ENCODE assay signal across 16 cellular contexts in the genomic region with DNA sequence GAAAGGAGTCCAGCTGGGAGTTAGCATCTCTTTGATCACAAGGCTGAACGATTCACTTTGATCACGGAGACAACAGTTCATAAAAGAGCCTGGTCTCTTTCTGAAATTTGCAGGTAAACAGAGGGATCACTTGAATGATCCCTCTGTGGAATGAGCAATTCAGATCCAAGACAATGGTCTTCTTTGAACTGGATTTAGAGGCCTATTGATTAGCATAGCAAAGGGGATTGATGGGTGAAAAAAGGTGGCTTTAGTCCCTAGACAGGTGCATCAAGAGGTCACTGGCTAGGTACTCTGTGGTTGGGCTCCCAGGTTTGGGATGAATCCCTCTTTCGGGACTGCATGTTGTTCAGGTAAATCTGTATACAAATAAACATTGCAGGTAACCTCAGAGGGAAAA.
DNase-seq lines count a peak whose midpoint lies in the region; ATAC-seq, FAIRE-seq and TF ChIP-seq lines count a peak whose summit lies in the region.
"Had no signal": no experiment of that assay in that cellular context is flagged by ENCODE, and none has a peak within 500 bp of the region (broad histone marks: within the 10 kb centered on the region; RNA-seq: fewer than 3 reads in every experiment).

No MANE protein-coding gene starts in this region.

- H3K9ac ChIP-seq in HepG2 (ENCODE audit: insufficient read depth, low read depth, low read length) (no peak overlapping the region), H1 (replicated peaks in 1 of 4; ENCODE audit: extremely low read depth in 1 of 4, low read depth in 3 of 4, low read length in 3 of 4) (no peak overlapping the region)

- no peak overlapping the region for H3K56ac ChIP-seq in H1 (replicated peaks; ENCODE audit: insufficient read length, low read depth, low read length)

- H2BK5ac ChIP-seq in H1 (ENCODE audit: low read depth, low read length), result no peak overlapping the region

- H3K36me3 ChIP-seq in HepG2 (replicated peaks in 1 of 2; ENCODE audit: control insufficient read depth in 1 of 2, insufficient read depth in 2 of 2, low read length in 2 of 2) (no peaks in the 10 kb centered on the region), right lobe of liver (no peaks in the 10 kb centered on the region), H1 (ENCODE audit: control insufficient read depth in 2 of 4, insufficient read depth in 4 of 4, low read length in 3 of 4) (no peaks in the 10 kb centered on the region)

- H3K27ac Mint-ChIP-seq in nephron, result peak overlapping the region; percentile 55 to 69 (median 66)
- H3K27ac Mint-ChIP-seq: CD8-positive, alpha-beta memory T cell had no signal

- CTCF ChIA-PET in HepG2 (lab: Yijun Ruan, JAX; ENCODE audit: low intra/inter-chr PET ratio, low total read pairs), result no interaction called here
- CTCF ChIA-PET in H1 (lab: Charles Lee; ENCODE audit: partially characterized antibody), result interaction anchor here (0.9 to 1.6 kb wide), 2 partner anchors 55 to 874 kb away, joined by 3 to 4 read pairs; no protein-coding TSS in a partner anchor

- H4K91ac ChIP-seq in H1 (replicated peaks; ENCODE audit: insufficient read length, low read length), result no peak overlapping the region

- H4K20me1 ChIP-seq in HepG2 (ENCODE audit: insufficient read depth, low read length), result no peaks in the 10 kb centered on the region
- no peaks in the 10 kb centered on the region for H4K20me1 ChIP-seq in H1 (replicated peaks in 1 of 2; ENCODE audit: control insufficient read depth in 1 of 2, insufficient read depth in 2 of 2, low read length in 2 of 2)

- no TSS peak for BruUV-seq in HepG2 (replicated peaks; lab: Mats Ljungman, UMichigan)

- TF ChIP-seq EP300 in HepG2 (IDR thresholded peaks at IDR 0.05; ENCODE audit: low read depth in 2 of 2, low read length in 2 of 2) (0 out of 4 replicates have a peak, but pooled peaks of 1 of the 2 experiments have one; percentile 14), HepG2 (CRISPR knock-in tag; IDR thresholded peaks at IDR 0.05; ENCODE audit: borderline replicate concordance) (no peak), H1 (IDR thresholded peaks at IDR 0.05; ENCODE audit: borderline replicate concordance in 1 of 2, low read depth in 2 of 2, low read length in 2 of 2) (no peak)

- intact Hi-C loops in HepG2 (cut with micrococcal nuclease; ENCODE audit: unreplicated experiment), result no loop called here
- intact Hi-C loops in right lobe of liver (cut with DNase I), result loop anchor here in 1 of 2 donors (10.0 kb wide), 1 partner anchor 155 kb away; no protein-coding TSS in a partner anchor
- intact Hi-C loops in left cardiac atrium (cut with DNase I), result no loop called here

- TF ChIP-seq CTCF in HepG2 (CRISPR knock-in tag; IDR thresholded peaks at IDR 0.05), result no peak
- TF ChIP-seq CTCF in right lobe of liver (IDR thresholded peaks at IDR 0.05), result no peak
- TF ChIP-seq CTCF in H1 (IDR thresholded peaks at IDR 0.05; ENCODE audit: control extremely low read depth in 1 of 3, insufficient read depth in 1 of 3, low read depth in 1 of 3, low read length in 3 of 3), result no peak
- no peak for TF ChIP-seq CTCF in nephron (IDR thresholded peaks at IDR 0.05; ENCODE audit: unreplicated experiment in 3 of 3)

- no peak overlapping the region for H2BK15ac ChIP-seq in H1 (ENCODE audit: low read length)

- ATAC-seq in HepG2 (no peak), right lobe of liver (no peak), left cardiac atrium (no peak), HG03460 (IDR thresholded peaks at IDR 0.05; ENCODE audit: unreplicated experiment) (no peak)
- ATAC-seq: GM12878, HCT116 had no signal

- H4K8ac ChIP-seq in H1 (ENCODE audit: extremely low read depth, insufficient read depth, low read length), result no peak overlapping the region

- POLR2A ChIA-PET in HepG2 (lab: Yijun Ruan, JAX), result no interaction called here
- POLR2A ChIA-PET in H1 (lab: Charles Lee; ENCODE audit: partially characterized antibody), result no interaction called here

- no peaks in the 10 kb centered on the region for H3K27me3 Mint-ChIP-seq in nephron (ENCODE audit: low read depth)

- no peaks in the 10 kb centered on the region; the same call in 1 of the 2 replicates for H3K23me2 ChIP-seq in H1 (ENCODE audit: low read depth, low read length)

- H3K4me3 ChIP-seq in HepG2 (replicated peaks in 1 of 3; ENCODE audit: insufficient read depth in 1 of 3, low read depth in 2 of 3, low read length in 3 of 3) (no peak overlapping the region), right lobe of liver (no peak overlapping the region), H1 (ENCODE audit: extremely low read depth in 1 of 4, insufficient read depth in 2 of 4, low read depth in 3 of 4, low read length in 4 of 4) (no peak overlapping the region)
- H3K4me3 ChIP-seq: GM12878 had no signal

- no peaks in the 10 kb centered on the region for H3K36me3 Mint-ChIP-seq in nephron (ENCODE audit: low read depth)
- H3K36me3 Mint-ChIP-seq: CD8-positive, alpha-beta memory T cell had no signal

- TF ChIP-seq RAD21 in HepG2 (CRISPR knock-in tag; IDR thresholded peaks at IDR 0.05) (no peak), H1 (IDR thresholded peaks at IDR 0.05 in 1 of 2, conservative IDR thresholded peaks at IDR 0.05 in 1 of 2; ENCODE audit: low read depth in 2 of 2, low read length in 2 of 2) (no peak)

- H3K4me3 Mint-ChIP-seq in nephron, result no peak overlapping the region
- H3K4me3 Mint-ChIP-seq: CD8-positive, alpha-beta memory T cell had no signal

- no peak overlapping the region for H2BK12ac ChIP-seq in H1 (ENCODE audit: low read depth, low read length)

- peaks cover 5% of the 10 kb centered on the region; the same call in 1 of the 2 replicates for H3K4me1 ChIP-seq in HepG2 (ENCODE audit: insufficient read depth, low read length)
- no peaks in the 10 kb centered on the region for H3K4me1 ChIP-seq in right lobe of liver
- H3K4me1 ChIP-seq in H1 (replicated peaks in 1 of 4; ENCODE audit: control insufficient read depth in 3 of 4, insufficient read depth in 4 of 4, low read length in 3 of 4), result no peaks in the 10 kb centered on the region; a peak in 2 of 7 replicates
- H3K4me1 ChIP-seq: Caco-2 had no signal

- peaks cover 33% of the 10 kb centered on the region for H3K4me1 Mint-ChIP-seq in nephron
- H3K4me1 Mint-ChIP-seq: CD8-positive, alpha-beta memory T cell had no signal

- H3K4me2 ChIP-seq in HepG2 (ENCODE audit: low read depth, low read length) (no peak overlapping the region), H1 (ENCODE audit: insufficient read depth in 1 of 2, low read depth in 2 of 2, low read length in 2 of 2) (no peak overlapping the region)

- H3K14ac ChIP-seq in H1 (ENCODE audit: insufficient read length), result no peak overlapping the region

- H3K79me1 ChIP-seq in H1 (ENCODE audit: low read depth, low read length), result no peaks in the 10 kb centered on the region

- no peak overlapping the region for H3K4ac ChIP-seq in H1 (replicated peaks; ENCODE audit: insufficient read length, low read depth, low read length)

- TF ChIP-seq POLR2A in HepG2 (IDR thresholded peaks at IDR 0.05; ENCODE audit: insufficient read depth in 1 of 2, low read depth in 2 of 2, low read length in 2 of 2) (no peak), right lobe of liver (IDR thresholded peaks at IDR 0.05) (no peak), H1 (IDR thresholded peaks at IDR 0.05; ENCODE audit: control extremely low read depth in 1 of 2, low read depth in 2 of 2, low read length in 2 of 2) (no peak)

- WGBS in HepG2 (ENCODE audit: low lambda C conversion rate), result 10% methylated on average over 3 of the region's 3 CpGs
- WGBS in right lobe of liver (ENCODE audit: insufficient coverage, low coverage, low lambda C conversion rate, missing lambda C conversion rate), result 32% methylated on average over 2 of the region's 3 CpGs
- WGBS in H1 (ENCODE audit: extremely low coverage in 1 of 2, insufficient coverage in 1 of 2, insufficient read length in 1 of 2, insufficient replicate concordance in 2 of 2, low coverage in 1 of 2, low lambda C conversion rate in 2 of 2, missing lambda C conversion rate in 1 of 2), 2 experiments, result 49% methylated on average over 3 of the region's 3 CpGs; no CpG with 5 or more reads in 1 of the 2 experiments

- no peaks in the 10 kb centered on the region for H3K9me3 Mint-ChIP-seq in nephron

- no peak overlapping the region for H3K23ac ChIP-seq in H1 (ENCODE audit: insufficient read length)

- H3K9me3 ChIP-seq in HepG2 (ENCODE audit: low read length), result no peaks in the 10 kb centered on the region
- H3K9me3 ChIP-seq in right lobe of liver, result no peaks in the 10 kb centered on the region
- no peaks in the 10 kb centered on the region for H3K9me3 ChIP-seq in H1 (ENCODE audit: insufficient read depth in 2 of 2, low read depth in 1 of 2, low read length in 1 of 2)
- H3K9me3 ChIP-seq: Caco-2 had no signal

- no peak for DNase-seq in HepG2 (ENCODE audit: low spot score)
- no peak for DNase-seq in right lobe of liver
- no peak for DNase-seq in H1 (ENCODE audit: low read depth in 1 of 2, low spot score in 2 of 2)
- DNase-seq in left cardiac atrium, result no peak
- DNase-seq in activated gamma-delta T cell (lab: John Stamatoyannopoulos, UW), result no peak
- DNase-seq: Caco-2; CD8-positive, alpha-beta memory T cell; DMS53; IMR-90; KBM-7 had no signal

- H3K79me2 ChIP-seq in HepG2 (ENCODE audit: insufficient read depth, low read length), result no peaks in the 10 kb centered on the region
- H3K79me2 ChIP-seq in H1 (ENCODE audit: control insufficient read depth in 1 of 2, insufficient read depth in 2 of 2, low read length in 2 of 2), result no peaks in the 10 kb centered on the region

- no peak overlapping the region for H2BK20ac ChIP-seq in H1 (ENCODE audit: low read length)

- no peak overlapping the region for H4K5ac ChIP-seq in H1 (ENCODE audit: insufficient read length, low read depth, low read length)

- H3K27ac ChIP-seq in HepG2 (ENCODE audit: extremely low read length, insufficient read depth, low read length) (no peak overlapping the region), right lobe of liver (no peak overlapping the region), H1 (ENCODE audit: low read depth, low read length) (no peak overlapping the region)
- H3K27ac ChIP-seq: 22Rv1 had no signal

- in situ Hi-C loops in HepG2 (cut with HindIII; ENCODE audit: extremely low pct_ligation_motif_present, low pct_unique_long_range_greater_than_20kb), result no loop called here

- no peaks in the 10 kb centered on the region for H3K27me3 ChIP-seq in HepG2 (ENCODE audit: control insufficient read depth in 1 of 2, insufficient read depth in 2 of 2, low read length in 2 of 2)
- no peaks in the 10 kb centered on the region for H3K27me3 ChIP-seq in right lobe of liver
- peaks cover 19 to 45% (median 26%) of the 10 kb centered on the region in 4 experiments for H3K27me3 ChIP-seq in H1 (replicated peaks in 1 of 4; ENCODE audit: control insufficient read depth in 3 of 4, extremely low read depth in 1 of 4, insufficient read depth in 3 of 4, low read length in 3 of 4)

- H3K18ac ChIP-seq in H1 (ENCODE audit: extremely low read depth, low read length), result no peak overlapping the region

- H2AK5ac ChIP-seq in H1 (ENCODE audit: low read depth, low read length), result no peak overlapping the region

- H2AFZ ChIP-seq in HepG2 (ENCODE audit: low read length), result no peak overlapping the region
- H2AFZ ChIP-seq in H1 (ENCODE audit: low read length), result no peak overlapping the region

- no peak overlapping the region for H2BK120ac ChIP-seq in H1 (replicated peaks; ENCODE audit: low read depth, low read length)

- FAIRE-seq in HepG2 (lab: Jason Lieb, UNC) (no peak), H1 (lab: Jason Lieb, UNC) (peak; percentile 69)
- FAIRE-seq: GM12878, GM18507 had no signal

TF ChIP-seq in H1, 55 proteins besides CTCF, POLR2A, EP300 and RAD21 (continues in another document):
- TF ChIP-seq NRF1 (IDR thresholded peaks at IDR 0.05; ENCODE audit: low read depth, low read length), result no peak
